10 cellular contexts compared by ENCODE assay signal in genomic region chr15:85710340-85710842, GRCh38.
DNase-seq lines count a peak whose midpoint lies in the region; ATAC-seq and TF ChIP-seq lines count a peak whose summit lies in the region.
"Had no signal": no experiment of that assay in that cellular context is flagged by ENCODE, and none has a peak within 500 bp of the region (broad histone marks: within the 10 kb centered on the region; RNA-seq: fewer than 3 reads in every experiment).

No MANE protein-coding gene starts in this region.

- intact Hi-C loops in activated CD4-positive, alpha-beta memory T cell treated with anti-CD3 and anti-CD28 coated beads for 36 hours (cut with micrococcal nuclease): no loop called here

- TF ChIP-seq CTCF in progenitor cell of endocrine pancreas (IDR thresholded peaks at IDR 0.05; ENCODE audit: unreplicated experiment): no peak

- no peaks in the 10 kb centered on the region for H3K9me3 Mint-ChIP-seq in activated CD4-positive, alpha-beta memory T cell treated with anti-CD3 and anti-CD28 coated beads for 36 hours
- no peaks in the 10 kb centered on the region for H3K9me3 Mint-ChIP-seq in activated CD4-positive, alpha-beta memory T cell treated with anti-CD3 and anti-CD28 coated beads, Interleukin-2, amount 10 ng/mL, durations not matched to agents 7 days and 5 days
- H3K9me3 Mint-ChIP-seq in progenitor cell of endocrine pancreas (ENCODE audit: low read depth): no peaks in the 10 kb centered on the region

- no peaks in the 10 kb centered on the region for H3K27me3 Mint-ChIP-seq in activated CD4-positive, alpha-beta memory T cell treated with anti-CD3 and anti-CD28 coated beads for 36 hours
- no peaks in the 10 kb centered on the region for H3K27me3 Mint-ChIP-seq in activated CD4-positive, alpha-beta memory T cell treated with anti-CD3 and anti-CD28 coated beads, Interleukin-2, amount 10 ng/mL, durations not matched to agents 7 days and 5 days
- no peaks in the 10 kb centered on the region for H3K27me3 Mint-ChIP-seq in progenitor cell of endocrine pancreas

- POLR2A ChIA-PET in activated CD4-positive, alpha-beta memory T cell treated with anti-CD3 and anti-CD28 coated beads for 36 hours (lab: Charles Lee): interaction anchor here (0.9 to 4.4 kb wide), 6 partner anchors 8 to 304 kb away, joined by 3 to 38 read pairs (median 5); no protein-coding TSS in a partner anchor
- POLR2A ChIA-PET in activated CD4-positive, alpha-beta memory T cell treated with anti-CD3 and anti-CD28 coated beads, Interleukin-2, amount 10 ng/mL, durations not matched to agents 7 days and 5 days (lab: Charles Lee): interaction anchor here (1.1 to 2.8 kb wide), 4 partner anchors 20 to 330 kb away, joined by 3 to 20 read pairs (median 4); no protein-coding TSS in a partner anchor

- H3K36me3 Mint-ChIP-seq in activated CD4-positive, alpha-beta memory T cell treated with anti-CD3 and anti-CD28 coated beads for 36 hours: peaks cover 41% of the 10 kb centered on the region
- H3K36me3 Mint-ChIP-seq in activated CD4-positive, alpha-beta memory T cell treated with anti-CD3 and anti-CD28 coated beads, Interleukin-2, amount 10 ng/mL, durations not matched to agents 7 days and 5 days (ENCODE audit: low read depth): peaks cover 75% of the 10 kb centered on the region
- peaks cover 20% of the 10 kb centered on the region for H3K36me3 Mint-ChIP-seq in progenitor cell of endocrine pancreas (ENCODE audit: insufficient read depth)

- CTCF ChIA-PET in activated CD4-positive, alpha-beta memory T cell treated with anti-CD3 and anti-CD28 coated beads for 36 hours (lab: Charles Lee): interaction anchor here (0.6 to 4.4 kb wide), 9 partner anchors 8 to 1033 kb away, joined by 3 to 23 read pairs (median 3); no protein-coding TSS in a partner anchor
- CTCF ChIA-PET in activated CD4-positive, alpha-beta memory T cell treated with anti-CD3 and anti-CD28 coated beads, Interleukin-2, amount 10 ng/mL, durations not matched to agents 7 days and 5 days (lab: Charles Lee): no interaction called here

- peaks cover 75% of the 10 kb centered on the region for H3K4me1 Mint-ChIP-seq in activated CD4-positive, alpha-beta memory T cell treated with anti-CD3 and anti-CD28 coated beads for 36 hours (ENCODE audit: low read depth)
- peaks cover 51% of the 10 kb centered on the region for H3K4me1 Mint-ChIP-seq in activated CD4-positive, alpha-beta memory T cell treated with anti-CD3 and anti-CD28 coated beads, Interleukin-2, amount 10 ng/mL, durations not matched to agents 7 days and 5 days
- peaks cover 36% of the 10 kb centered on the region for H3K4me1 Mint-ChIP-seq in progenitor cell of endocrine pancreas (ENCODE audit: low read depth)

- DNase-seq in activated CD4-positive, alpha-beta memory T cell treated with anti-CD3 and anti-CD28 coated beads for 36 hours: peak; percentile 69
- DNase-seq in activated CD4-positive, alpha-beta memory T cell treated with anti-CD3 and anti-CD28 coated beads, Interleukin-2, amount 10 ng/mL, durations not matched to agents 7 days and 5 days: no peak
- DNase-seq in progenitor cell of endocrine pancreas (ENCODE audit: low spot score, unreplicated experiment): no peak
- DNase-seq in HPDE6-E6E7 (ENCODE audit: extremely low spot score): no peak
- DNase-seq in NCI-H526 (lab: John Stamatoyannopoulos, UW): no peak
- DNase-seq in NCI-H748 treated with DMSO at 0.1 percent for 48 hours (lab: John Stamatoyannopoulos, UW): no peak
- DNase-seq: occipital lobe, substantia nigra had no signal

- ATAC-seq in GM21390 (IDR thresholded peaks at IDR 0.05; ENCODE audit: unreplicated experiment): peak; percentile 67
- ATAC-seq in HG03432 (IDR thresholded peaks at IDR 0.05; ENCODE audit: unreplicated experiment): peak; percentile 54

- H3K4me3 Mint-ChIP-seq in activated CD4-positive, alpha-beta memory T cell treated with anti-CD3 and anti-CD28 coated beads for 36 hours: peak overlapping the region; percentile 53
- H3K4me3 Mint-ChIP-seq in activated CD4-positive, alpha-beta memory T cell treated with anti-CD3 and anti-CD28 coated beads, Interleukin-2, amount 10 ng/mL, durations not matched to agents 7 days and 5 days: no peak overlapping the region
- H3K4me3 Mint-ChIP-seq in progenitor cell of endocrine pancreas (ENCODE audit: low read depth): no peak overlapping the region

- H3K27ac Mint-ChIP-seq in activated CD4-positive, alpha-beta memory T cell treated with anti-CD3 and anti-CD28 coated beads for 36 hours: peak overlapping the region; percentile 95
- no peak overlapping the region for H3K27ac Mint-ChIP-seq in activated CD4-positive, alpha-beta memory T cell treated with anti-CD3 and anti-CD28 coated beads, Interleukin-2, amount 10 ng/mL, durations not matched to agents 7 days and 5 days
- peak overlapping the region; percentile 92 for H3K27ac Mint-ChIP-seq in progenitor cell of endocrine pancreas
